ENCODE assay signal across 32 cellular contexts in the genomic region with DNA sequence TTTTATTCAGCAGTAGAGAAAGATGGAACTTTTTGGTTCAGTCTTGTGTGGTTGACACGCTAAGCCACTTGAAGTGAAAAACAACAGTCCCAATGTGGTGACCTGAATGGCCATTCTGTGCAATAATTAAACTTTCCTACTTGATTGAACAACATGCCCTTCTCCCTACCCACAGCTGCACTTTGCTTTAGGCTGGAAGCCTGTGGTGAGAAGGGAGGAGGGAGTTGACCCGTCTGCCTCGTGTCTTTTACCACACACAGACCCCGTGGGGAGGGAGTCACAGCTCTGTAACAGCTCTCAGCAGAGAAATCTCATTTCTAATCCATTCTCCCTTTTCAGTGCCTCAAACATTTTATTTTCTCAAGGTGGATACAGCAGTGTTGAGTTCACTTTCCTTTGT.
DNase-seq lines count a peak whose midpoint lies in the region; ATAC-seq, FAIRE-seq and TF ChIP-seq lines count a peak whose summit lies in the region.
"Had no signal": no experiment of that assay in that cellular context is flagged by ENCODE, and none has a peak within 500 bp of the region (broad histone marks: within the 10 kb centered on the region; RNA-seq: fewer than 3 reads in every experiment).

No MANE protein-coding gene starts in this region.

- no peaks in the 10 kb centered on the region for H4K20me1 ChIP-seq in mammary epithelial cell (ENCODE audit: insufficient read depth, low read length)

- H3K4me1 Mint-ChIP-seq in MCF 10A (ENCODE audit: insufficient read depth, unreplicated experiment) = peaks cover 11% of the 10 kb centered on the region
- peaks cover 13 to 14% of the 10 kb centered on the region in 2 donors for H3K4me1 Mint-ChIP-seq in effector memory CD8-positive, alpha-beta T cell (ENCODE audit: low read depth in 2 of 2)
- H3K4me1 Mint-ChIP-seq: CD4-positive, CD25-positive, alpha-beta regulatory T cell had no signal

- no peak overlapping the region for H2BK12ac ChIP-seq in mesenchymal stem cell (ENCODE audit: low read length in 2 of 2)

- H2AFZ ChIP-seq in mammary epithelial cell (ENCODE audit: low read depth, low read length) (no peak overlapping the region), mesenchymal stem cell (ENCODE audit: low read depth, low read length) (no peak overlapping the region)

- H3K23ac ChIP-seq in mesenchymal stem cell (ENCODE audit: low read length in 2 of 2) = no peak overlapping the region

- no peak overlapping the region for H3K14ac ChIP-seq in mesenchymal stem cell (ENCODE audit: low read length in 2 of 2)

- TF ChIP-seq CTCF in mammary epithelial cell (conservative IDR thresholded peaks at IDR 0.05 in 1 of 2, IDR thresholded peaks at IDR 0.05 in 1 of 2; ENCODE audit: extremely low read depth in 1 of 2, insufficient read depth in 1 of 2, low read depth in 1 of 2, low read length in 2 of 2) = no peak
- TF ChIP-seq CTCF in MCF 10A (IDR thresholded peaks at IDR 0.05; ENCODE audit: unreplicated experiment) = no peak

- H3K18ac ChIP-seq in mesenchymal stem cell (ENCODE audit: low read depth in 1 of 2, low read length in 2 of 2) = no peak overlapping the region

- H3K27me3 Mint-ChIP-seq in MCF 10A (ENCODE audit: insufficient read depth, unreplicated experiment) = no peaks in the 10 kb centered on the region
- peaks cover 30 to 45% of the 10 kb centered on the region in 2 donors for H3K27me3 Mint-ChIP-seq in effector memory CD8-positive, alpha-beta T cell

- CTCF ChIA-PET in mammary epithelial cell (lab: Charles Lee; ENCODE audit: low non-redundant PET) (interaction anchor here (0.6 kb wide), 1 partner anchor 15 kb away, joined by 4 read pairs; no protein-coding TSS in a partner anchor), MCF 10A (lab: Yijun Ruan, JAX) (no interaction called here)

- H3K4me1 ChIP-seq in mammary epithelial cell (ENCODE audit: insufficient read depth, low read length) (peaks cover 23% of the 10 kb centered on the region), mesenchymal stem cell (ENCODE audit: control insufficient read depth, insufficient read depth, low read depth, low read length) (peaks cover 22% of the 10 kb centered on the region)

- H3K27ac Mint-ChIP-seq in MCF 10A (ENCODE audit: low read depth, unreplicated experiment) = no peak overlapping the region
- H3K27ac Mint-ChIP-seq in effector memory CD8-positive, alpha-beta T cell = no peak overlapping the region
- H3K27ac Mint-ChIP-seq: activated naive CD8-positive, alpha-beta T cell; CD4-positive, CD25-positive, alpha-beta regulatory T cell; progenitor cell of endocrine pancreas had no signal

- no peak overlapping the region for H3K4ac ChIP-seq in mesenchymal stem cell (ENCODE audit: low read depth in 1 of 2, low read length in 2 of 2)

- H3K4me2 ChIP-seq in mammary epithelial cell (ENCODE audit: insufficient read depth, low read depth, low read length) (no peak overlapping the region), mesenchymal stem cell (ENCODE audit: low read length, poor library complexity, severe bottlenecking) (peak overlapping the region; percentile 4)

- H3K27ac ChIP-seq in mammary epithelial cell (ENCODE audit: insufficient read depth, low read depth, low read length) (peak overlapping the region; percentile 2), mesenchymal stem cell (ENCODE audit: low read length, poor library complexity, severe bottlenecking) (peak overlapping the region; percentile 67)
- H3K27ac ChIP-seq: ascending aorta, HL-60, neutrophil, uterus, VCaP had no signal

- H3K36me3 Mint-ChIP-seq in MCF 10A (ENCODE audit: insufficient read depth, unreplicated experiment) = no peaks in the 10 kb centered on the region
- no peaks in the 10 kb centered on the region for H3K36me3 Mint-ChIP-seq in effector memory CD8-positive, alpha-beta T cell (ENCODE audit: insufficient read depth)
- H3K36me3 Mint-ChIP-seq: activated naive CD8-positive, alpha-beta T cell; CD4-positive, CD25-positive, alpha-beta regulatory T cell had no signal

- 49% methylated on average over 4 of the region's 4 CpGs for WGBS in mammary epithelial cell (ENCODE audit: low coverage, missing lambda C conversion rate)
- no CpG with 5 or more reads among the region's 4 CpGs for WGBS in mesenchymal stem cell

- H3K9me3 Mint-ChIP-seq in MCF 10A (ENCODE audit: unreplicated experiment) = peaks cover 7% of the 10 kb centered on the region
- H3K9me3 Mint-ChIP-seq in effector memory CD8-positive, alpha-beta T cell = no peaks in the 10 kb centered on the region

- peak; percentile 32 for ATAC-seq in effector memory CD8-positive, alpha-beta T cell (replicated peaks)
- ATAC-seq: stimulated activated naive CD8-positive, alpha-beta T cell treated with anti-CD3 and anti-CD28 coated beads, Interleukin-15, Interleukin-2, amounts not matched to agents 100 U/mL and 50 U/mL, for 24 hours had no signal

- intact Hi-C loops in mammary epithelial cell (cut with micrococcal nuclease) = no loop called here
- intact Hi-C loops in MCF 10A (cut with micrococcal nuclease) = no loop called here

- H3K9ac ChIP-seq in mammary epithelial cell (ENCODE audit: insufficient read depth, low read length) (no peak overlapping the region), mesenchymal stem cell (ENCODE audit: low read length) (peak overlapping the region; percentile 35)

- no peaks in the 10 kb centered on the region for H3K79me1 ChIP-seq in mesenchymal stem cell (replicated peaks; ENCODE audit: low read length, poor library complexity, severe bottlenecking)

- H3K36me3 ChIP-seq in mammary epithelial cell (ENCODE audit: insufficient read depth, low read length) (no peaks in the 10 kb centered on the region), mesenchymal stem cell (ENCODE audit: control insufficient read depth in 1 of 2, insufficient read depth in 2 of 2, low read depth in 1 of 2, low read length in 2 of 2) (no peaks in the 10 kb centered on the region)
- H3K36me3 ChIP-seq: ascending aorta, neutrophil, uterus had no signal

- H3K4me3 Mint-ChIP-seq in MCF 10A (ENCODE audit: unreplicated experiment) = no peak overlapping the region
- peak overlapping the region in 1 of 2 donors; percentile 17 for H3K4me3 Mint-ChIP-seq in effector memory CD8-positive, alpha-beta T cell
- H3K4me3 Mint-ChIP-seq: activated naive CD8-positive, alpha-beta T cell; CD4-positive, CD25-positive, alpha-beta regulatory T cell had no signal

- H2BK15ac ChIP-seq in mesenchymal stem cell (ENCODE audit: low read depth, poor library complexity, severe bottlenecking) = no peak overlapping the region

- no peak overlapping the region for H2BK120ac ChIP-seq in mesenchymal stem cell (ENCODE audit: low read depth, low read length)

- DNase-seq in mammary epithelial cell (no peak), MCF 10A (ENCODE audit: unreplicated experiment) (no peak), mesenchymal stem cell (peak; percentile 61), frontal cortex (ENCODE audit: low spot score in 2 of 2) (no peak), DMS153 (lab: John Stamatoyannopoulos, UW) (no peak)
- no peak for DNase-seq in effector memory CD8-positive, alpha-beta T cell
- DNase-seq in stimulated activated naive CD4-positive, alpha-beta T cell (lab: John Stamatoyannopoulos, UW) = no peak
- no peak for DNase-seq in stimulated activated CD4-positive, alpha-beta T cell treated with anti-CD3 and anti-CD28 coated beads, Interleukin-4, amount 100 ng/mL, for 4 hours
- DNase-seq: 8988T; activated CD4-positive, alpha-beta T cell treated with anti-CD3 and anti-CD28 coated beads for 48 hours; activated CD8-positive, alpha-beta memory T cell treated with anti-CD3 and anti-CD28 coated beads for 24 hours; activated effector memory CD4-positive, alpha-beta T cell treated with Interleukin-2 at 50 U/mL for 16 hours; caudate nucleus; CD4-positive, CD25-positive, alpha-beta regulatory T cell; dermis blood vessel endothelial cell; glutamatergic neuron; islet precursor cell; Kasumi-1; NCI-H1092; NCI-H2029 treated with DMSO at 0.1 percent for 48 hours; NCI-H2227 treated with DMSO at 0.1 percent for 48 hours; NCI-H774; stimulated activated naive CD8-positive, alpha-beta T cell treated with anti-CD3 and anti-CD28 coated beads, Interleukin-15, Interleukin-2, amounts not matched to agents 100 U/mL and 50 U/mL, for 24 hours; T-helper 9 cell; uterus had no signal

- no peak overlapping the region for H2AK5ac ChIP-seq in mesenchymal stem cell (ENCODE audit: low read length, severe bottlenecking)

- H3K27me3 ChIP-seq in mammary epithelial cell (ENCODE audit: insufficient read depth, low read length) = no peaks in the 10 kb centered on the region
- H3K27me3 ChIP-seq in mesenchymal stem cell (ENCODE audit: control insufficient read depth in 1 of 2, insufficient read depth in 1 of 2, low read length in 2 of 2) = no peaks in the 10 kb centered on the region
- H3K27me3 ChIP-seq: ascending aorta, uterus had no signal

- H2BK5ac ChIP-seq in mesenchymal stem cell (ENCODE audit: low read depth, low read length, poor library complexity, severe bottlenecking) = no peak overlapping the region

- POLR2A ChIA-PET in MCF 10A (lab: Yijun Ruan, JAX) = no interaction called here

- H4K8ac ChIP-seq in mesenchymal stem cell (ENCODE audit: low read length) = no peak overlapping the region

- dilution Hi-C loops in mammary epithelial cell (cut with HindIII; ENCODE audit: low sequenced_read_pairs) = no loop called here

- H3K9me3 ChIP-seq in mammary epithelial cell (replicated peaks; ENCODE audit: insufficient read depth, low read length) (no peaks in the 10 kb centered on the region), mesenchymal stem cell (ENCODE audit: control insufficient read depth, low read length) (no peaks in the 10 kb centered on the region)
- H3K9me3 ChIP-seq: ascending aorta, neutrophil, uterus had no signal

- H4K91ac ChIP-seq in mesenchymal stem cell (ENCODE audit: low read length) = no peak overlapping the region

- in situ Hi-C loops in mammary epithelial cell (cut with MboI; ENCODE audit: low sequenced_read_pairs in 2 of 2) = no loop called here

- no peak overlapping the region for H3K4me3 ChIP-seq in mammary epithelial cell (replicated peaks in 1 of 3; ENCODE audit: insufficient read depth in 1 of 3, low read depth in 2 of 3, low read length in 3 of 3)
- H3K4me3 ChIP-seq in mesenchymal stem cell (ENCODE audit: insufficient read depth in 1 of 2, low read depth in 1 of 2, low read length in 2 of 2) = no peak overlapping the region
- H3K4me3 ChIP-seq: ascending aorta, uterus had no signal

- no TSS peak for BruUV-seq in mammary epithelial cell (replicated peaks; lab: Mats Ljungman, UMichigan)
- BruUV-seq in MCF 10A (replicated peaks; lab: Mats Ljungman, UMichigan) = no TSS peak

- H3K79me2 ChIP-seq in mammary epithelial cell (ENCODE audit: insufficient read depth, low read length) = no peaks in the 10 kb centered on the region

- no peak for FAIRE-seq in frontal cortex (lab: Jason Lieb, UNC)
- FAIRE-seq: D721Med had no signal
